In genomic region chr15:101439285-101439919, GRCh38 we compare ENCODE assay signal across 12 cellular contexts. TPM values are rescaled to one million over a fixed set of nuclear protein-coding genes. Genes with fewer than 3 reads are reported as not detected.
DNase-seq lines count a peak whose midpoint lies in the region; ATAC-seq, FAIRE-seq and TF ChIP-seq lines count a peak whose summit lies in the region.
"Had no signal": no experiment of that assay in that cellular context is flagged by ENCODE, and none has a peak within 500 bp of the region (broad histone marks: within the 10 kb centered on the region; RNA-seq: fewer than 3 reads in every experiment).

No MANE protein-coding gene starts in this region.

- TF ChIP-seq RAD21 in liver (IDR thresholded peaks at IDR 0.05), result peak; percentile 75 to 77

- peak; percentile 49 for DNase-seq in HT-29 (ENCODE audit: low spot score)
- no peak for DNase-seq in transverse colon
- no peak for DNase-seq in retina
- no peak for DNase-seq in H54 (ENCODE audit: insufficient read length, low spot score)
- DNase-seq in stimulated activated CD4-positive, alpha-beta T cell treated with anti-CD3 and anti-CD28 coated beads, Interleukin-2, amount 100 ng/mL, for 48 hours, result no peak
- DNase-seq: activated CD4-positive, CD25-positive, alpha-beta regulatory T cell treated with anti-CD3 and anti-CD28 coated beads, Interleukin-2, amount 50 U/mL, for 72 hours; occipital lobe; SIG-M5; thyroid gland had no signal

- in situ Hi-C loops in transverse colon (cut with MboI; ENCODE audit: low pct_ligation_motif_present in 1 of 4, low pct_unique_long_range_greater_than_20kb in 1 of 4, low sequenced_read_pairs in 3 of 4), result no loop called here

- H3K9me3 ChIP-seq in duodenal mucosa (ENCODE audit: control insufficient read depth in 1 of 2, low read length in 2 of 2) (no peaks in the 10 kb centered on the region), liver (ENCODE audit: control insufficient read depth in 4 of 4, low read length in 3 of 4) (no peaks in the 10 kb centered on the region), transverse colon (no peaks in the 10 kb centered on the region)
- H3K9me3 ChIP-seq: thyroid gland had no signal

- H3K4me1 ChIP-seq in duodenal mucosa (ENCODE audit: control insufficient read depth in 1 of 2, insufficient read depth in 2 of 2, low read length in 2 of 2) (peaks cover 18 to 28% of the 10 kb centered on the region in 2 donors), liver (ENCODE audit: control insufficient read depth in 4 of 4, insufficient read depth in 4 of 4, low read length in 3 of 4) (peaks cover 14 to 61% (median 47%) of the 10 kb centered on the region in 4 donors), transverse colon (peaks cover 0 to 8% (median 4%) of the 10 kb centered on the region in 4 donors)
- H3K4me1 ChIP-seq: thyroid gland had no signal

- FAIRE-seq in H54 (lab: Jason Lieb, UNC), result no peak

- ATAC-seq in HG02610 (IDR thresholded peaks at IDR 0.05; ENCODE audit: unreplicated experiment), result no peak

- WGBS in liver, result 30% methylated on average over 8 of the region's 8 CpGs
- 40 to 57% methylated on average over 7 to 8 of the region's 8 CpGs for WGBS in transverse colon (ENCODE audit: low coverage in 1 of 2), 2 donors

- no peak overlapping the region for H3K27ac ChIP-seq in duodenal mucosa (ENCODE audit: low read depth, low read length)
- H3K27ac ChIP-seq in liver (ENCODE audit: low read depth in 1 of 2, low read length in 2 of 2), result peak overlapping the region; percentile 96
- peak overlapping the region; percentile 24 to 45 (median 34) for H3K27ac ChIP-seq in transverse colon
- H3K27ac ChIP-seq: thyroid gland had no signal

- intact Hi-C loops in transverse colon (cut with DNase I; ENCODE audit: low total_unique reads), result no loop called here

- no peak for TF ChIP-seq EP300 in transverse colon (IDR thresholded peaks at IDR 0.05; ENCODE audit: low read depth)

- H3K9ac ChIP-seq in duodenal mucosa (ENCODE audit: low read depth in 1 of 2, low read length in 2 of 2) (no peak overlapping the region), liver (ENCODE audit: low read depth in 1 of 2, low read length in 2 of 2) (peak overlapping the region; percentile 80 to 91)

- TF ChIP-seq CTCF in liver (IDR thresholded peaks at IDR 0.05; ENCODE audit: low read depth, low read length, missing input control) (no peak), transverse colon (IDR thresholded peaks at IDR 0.05) (no peak)

- TF ChIP-seq POLR2A in transverse colon (IDR thresholded peaks at IDR 0.05) (no peak), H54 (IDR thresholded peaks at IDR 0.05; ENCODE audit: low read depth, low read length) (no peak)

- H3K27me3 ChIP-seq in duodenal mucosa (ENCODE audit: control insufficient read depth in 1 of 2, insufficient read depth in 2 of 2, low read length in 2 of 2) (no peaks in the 10 kb centered on the region), liver (ENCODE audit: control insufficient read depth in 4 of 4, insufficient read depth in 4 of 4, low read length in 3 of 4) (no peaks in the 10 kb centered on the region), transverse colon (no peaks in the 10 kb centered on the region)
- H3K27me3 ChIP-seq: thyroid gland had no signal

- H3K36me3 ChIP-seq in duodenal mucosa (ENCODE audit: control insufficient read depth in 1 of 2, insufficient read depth in 2 of 2, low read length in 2 of 2) (no peaks in the 10 kb centered on the region), liver (ENCODE audit: control insufficient read depth in 4 of 4, insufficient read depth in 3 of 4, low read depth in 1 of 4, low read length in 3 of 4) (peaks cover 0 to 13% (median 7%) of the 10 kb centered on the region in 4 donors), transverse colon (no peaks in the 10 kb centered on the region)
- H3K36me3 ChIP-seq: thyroid gland had no signal

- peak overlapping the region; percentile 5 to 32 for H3K4me3 ChIP-seq in duodenal mucosa (ENCODE audit: low read depth in 1 of 2, low read length in 2 of 2)
- no peak overlapping the region for H3K4me3 ChIP-seq in liver (ENCODE audit: low read depth in 1 of 3, low read length in 3 of 3)
- H3K4me3 ChIP-seq in transverse colon, result no peak overlapping the region
- H3K4me3 ChIP-seq: thyroid gland had no signal

TF ChIP-seq in liver, 16 proteins besides CTCF, POLR2A, EP300 and RAD21:
- TF ChIP-seq HNF4A (conservative IDR thresholded peaks at IDR 0.05) (peak; percentile 99), FOXA1 (IDR thresholded peaks at IDR 0.05) (peak; percentile 91), JUND (IDR thresholded peaks at IDR 0.05) (peak; percentile 94 to 98), RXRA (IDR thresholded peaks at IDR 0.05) (peak; percentile 99), NR2F2 (IDR thresholded peaks at IDR 0.05) (peak; percentile 63), TAF1 (conservative IDR thresholded peaks at IDR 0.05) (peak; percentile 64), MAX (IDR thresholded peaks at IDR 0.05) (peak; percentile 92), SP1 (IDR thresholded peaks at IDR 0.05) (peak; percentile 100), GABPA (IDR thresholded peaks at IDR 0.05 in 1 of 2, conservative IDR thresholded peaks at IDR 0.05 in 1 of 2) (peak in 1 of 2 donors; percentile 65), FOXA2 (IDR thresholded peaks at IDR 0.05) (peak; percentile 89), HNF4G (IDR thresholded peaks at IDR 0.05) (peak; percentile 98), EGR1 (IDR thresholded peaks at IDR 0.05; ENCODE audit: low read depth in 2 of 2) (peak; percentile 87 to 97), ZBTB33 (IDR thresholded peaks at IDR 0.05) (peak; percentile 97), YY1 (IDR thresholded peaks at IDR 0.05) (peak; percentile 88), ATF3 (IDR thresholded peaks at IDR 0.05) (peak; percentile 98), REST (IDR thresholded peaks at IDR 0.05) (peak; percentile 94)

RNA-seq across cellular contexts. Expression of gene PCSK6, which starts 50.1 kb away (rescaled TPM):
- total RNA-seq in HT-29 (2014; rRNA removed; shearing (Covaris generic)), result 79.8 and 81.0 TPM in 2 replicates
- 100 to 1,000 TPM; 124 to 398 TPM for total RNA-seq in liver
- polyA plus RNA-seq in liver, result 100 to 1,000 TPM in 1 of 2 donors, 10 to 100 TPM in 1; 94.8 to 212 TPM
- total RNA-seq in transverse colon, result 100 to 1,000 TPM in 1 of 4 donors, 10 to 100 TPM in 3; 20.3 to 119 (median 49.7) TPM

Comparison
In these comparisons a context has a peak if more than half of its experiments do, and no peak if none do; other contexts are left out.
1. H3K4me3 ChIP-seq: peak in duodenal mucosa (2 of 2); none in liver (0 of 3) and transverse colon (0 of 4).
2. H3K9ac ChIP-seq: peak in liver (2 of 2); none in duodenal mucosa (0 of 2).